In the genomic region with DNA sequence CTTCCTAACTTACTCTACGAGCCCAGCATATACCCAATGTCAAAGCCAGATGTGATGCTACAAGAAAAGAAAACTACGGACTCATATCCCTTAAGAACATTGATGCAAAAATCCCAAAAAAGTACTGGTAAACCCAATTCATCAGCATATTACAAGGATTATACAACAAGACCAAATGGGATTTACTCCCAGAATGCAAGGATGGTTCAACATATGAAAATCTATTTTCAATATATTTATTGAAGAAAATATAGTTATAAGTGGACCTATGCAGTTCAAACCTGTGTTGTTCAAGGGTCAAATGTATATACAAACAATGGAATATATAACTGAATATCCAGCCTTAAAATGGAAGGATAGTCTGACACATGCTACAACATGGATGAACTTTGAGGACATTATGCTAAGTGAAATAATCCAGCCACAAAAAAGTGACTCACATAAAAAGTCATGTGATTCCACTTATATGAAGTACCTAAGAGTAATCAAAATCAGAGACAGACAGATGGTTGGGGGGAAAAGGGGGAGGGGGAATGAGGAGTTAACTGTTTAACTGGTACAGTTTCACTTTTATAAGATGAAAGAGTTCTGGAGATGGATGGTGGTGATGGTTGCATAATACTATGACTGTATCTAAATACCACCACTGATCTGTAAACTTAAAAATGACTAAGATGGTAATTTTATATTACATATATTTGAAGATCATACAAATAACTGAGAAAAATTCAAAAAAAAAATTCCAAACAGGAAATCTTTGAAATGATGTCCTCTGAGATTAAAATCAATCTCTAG, we compare ENCODE assay signal across 26 cellular contexts. TPM values are rescaled to one million over a fixed set of nuclear protein-coding genes. Genes with fewer than 3 reads are reported as not detected.
"Had no signal": no experiment of that assay in that cellular context is flagged by ENCODE, and none has a peak within 500 bp of the region (broad histone marks: within the 10 kb centered on the region; RNA-seq: fewer than 3 reads in every experiment).

No MANE protein-coding gene starts in this region.

- H3K27ac ChIP-seq: cardiac muscle cell, esophagus muscularis mucosa, ovary, psoas muscle, skin epidermis, testis had no signal

- FAIRE-seq: astrocyte, endothelial cell of umbilical vein, islet of Langerhans, TTC549 had no signal

- H3K9me3 ChIP-seq: ovary, psoas muscle, testis had no signal

- H3K4me1 ChIP-seq: esophagus muscularis mucosa, psoas muscle, testis had no signal

- H3K4me3 ChIP-seq: cardiac muscle cell, esophagus muscularis mucosa, ovary, psoas muscle, skin epidermis, testis had no signal

- H3K36me3 ChIP-seq: cardiac muscle cell, esophagus muscularis mucosa, ovary had no signal

- DNase-seq: activated B cell treated with CpG ODN at 0.5 μM for 24 hours; activated CD4-positive, alpha-beta T cell treated with anti-CD3 and anti-CD28 coated beads, Interleukin-2, amount 10 ng/mL, durations not matched to agents 24 days and 14 days; activated CD8-positive, alpha-beta T cell treated with anti-CD3 and anti-CD28 coated beads for 36 hours; activated naive CD4-positive, alpha-beta T cell treated with anti-CD3 and anti-CD28 coated beads, Interleukin-2, amount 50 U/mL, for 16 hours; activated T-cell treated with anti-CD3 and anti-CD28 coated beads, Interleukin-2, amount 50 U/mL, for 24 hours; effector CD8-positive, alpha-beta T cell; left cardiac atrium; natural killer cell; ovary; psoas muscle; right cardiac atrium; testis had no signal

RNA-seq across cellular contexts. Expression of gene KLF18, which starts 3.7 kb away (rescaled TPM):
- total RNA-seq: activated B cell treated with CpG ODN at 0.5 μM for 24 hours; activated CD4-positive, alpha-beta T cell treated with anti-CD3 and anti-CD28 coated beads, Interleukin-2, amount 10 ng/mL, durations not matched to agents 24 days and 14 days; activated CD8-positive, alpha-beta T cell treated with anti-CD3 and anti-CD28 coated beads for 36 hours; astrocyte; cardiac muscle cell; chondrocyte; endothelial cell of umbilical vein; esophagus muscularis mucosa; fibroblast of villous mesenchyme; glomerular endothelial cell; left cardiac atrium; lower leg skin; mesenteric fat pad; natural killer cell; ovary; psoas muscle; right cardiac atrium; T-helper 2 cell treated with Interferon-gamma antibody and Interleukin-4, amounts not matched to agents 100 ng/mL and 5 ng/mL, for 36 hours had no signal
- polyA plus RNA-seq: adipose tissue, cardiac muscle cell, endothelial cell of umbilical vein, ovary, psoas muscle, right cardiac atrium had no signal

RNA-seq across cellular contexts. Expression of gene KLF17, which starts 26.5 kb away (rescaled TPM):
- total RNA-seq: activated B cell treated with CpG ODN at 0.5 μM for 24 hours; activated CD4-positive, alpha-beta T cell treated with anti-CD3 and anti-CD28 coated beads, Interleukin-2, amount 10 ng/mL, durations not matched to agents 24 days and 14 days; activated CD8-positive, alpha-beta T cell treated with anti-CD3 and anti-CD28 coated beads for 36 hours; cardiac muscle cell; chondrocyte; endothelial cell of umbilical vein; glomerular endothelial cell; left cardiac atrium; lower leg skin; mesenteric fat pad; natural killer cell; psoas muscle; right cardiac atrium; T-helper 2 cell treated with Interferon-gamma antibody and Interleukin-4, amounts not matched to agents 100 ng/mL and 5 ng/mL, for 36 hours had no signal
- polyA plus RNA-seq: cardiac muscle cell, endothelial cell of umbilical vein, psoas muscle, right cardiac atrium had no signal
